30 cellular contexts compared by ENCODE assay signal in the genomic region with DNA sequence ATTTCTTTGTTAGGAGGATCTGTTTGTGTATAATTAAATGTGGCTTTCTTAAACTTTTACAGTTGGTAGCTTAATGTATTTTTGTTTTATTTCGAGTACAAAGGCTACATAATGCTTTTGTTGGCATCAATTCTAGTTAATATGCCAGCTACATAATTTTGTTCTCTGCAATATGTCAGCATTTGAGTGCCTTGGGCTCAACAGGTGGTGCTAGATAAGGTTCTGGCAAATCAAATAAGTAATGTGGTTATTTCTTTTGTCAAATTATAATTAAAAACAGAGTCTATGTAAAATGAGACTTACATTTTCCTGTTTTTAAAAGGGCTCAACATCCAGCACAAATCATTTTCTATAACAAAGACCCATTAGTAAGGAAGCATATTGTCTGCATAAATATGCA.
"Had no signal": no experiment of that assay in that cellular context is flagged by ENCODE, and none has a peak within 500 bp of the region (broad histone marks: within the 10 kb centered on the region; RNA-seq: fewer than 3 reads in every experiment).

No MANE protein-coding gene starts in this region.

- H3K27me3 Mint-ChIP-seq: activated B cell treated with CpG ODN at 0.5 μM for 24 hours; activated CD8-positive, alpha-beta memory T cell treated with anti-CD3 and anti-CD28 coated beads, Interleukin-2, amount 10 ng/mL, durations not matched to agents 7 days and 5 days; activated naive CD4-positive, alpha-beta T cell treated with anti-CD3 and anti-CD28 coated beads, Interleukin-2, amount 10 ng/mL, durations not matched to agents 7 days and 5 days; activated naive CD8-positive, alpha-beta T cell treated with anti-CD3 and anti-CD28 coated beads for 36 hours had no signal

- H3K27ac ChIP-seq: adrenal gland, body of pancreas, Peyer's patch, RWPE1, SJCRH30 had no signal

- DNase-seq: activated B cell treated with CpG ODN at 0.5 μM for 24 hours; activated CD4-positive, alpha-beta T cell treated with anti-CD3 and anti-CD28 coated beads for 1 hour; activated CD4-positive, alpha-beta T cell treated with anti-CD3 and anti-CD28 coated beads, Interleukin-2, amount 10 ng/mL, durations not matched to agents 24 days and 14 days; activated CD4-positive, alpha-beta T cell treated with anti-CD3 and anti-CD28 coated beads, Interleukin-2, amount 50 U/mL, for 48 hours; activated CD8-positive, alpha-beta memory T cell treated with anti-CD3 and anti-CD28 coated beads, Interleukin-2, amount 10 ng/mL, durations not matched to agents 7 days and 5 days; activated gamma-delta T cell treated with Interleukin-2 at 50 U/mL for 16 hours; activated naive CD4-positive, alpha-beta T cell treated with anti-CD3 and anti-CD28 coated beads, Interleukin-2, amount 10 ng/mL, durations not matched to agents 7 days and 5 days; activated naive CD8-positive, alpha-beta T cell treated with anti-CD3 and anti-CD28 coated beads for 36 hours; activated T-cell treated with anti-CD3 and anti-CD28 coated beads, Interleukin-2, amount 50 U/mL, for 48 hours; adrenal gland; anterior cingulate cortex; body of pancreas; central memory CD4-positive, alpha-beta T cell; MG63; MV-4-11; NCI-H1092 treated with DMSO at 0.1 percent for 48 hours; NCI-H146; NCI-H187 treated with DMSO at 0.1 percent for 48 hours; NCI-H2081 treated with DMSO at 0.1 percent for 48 hours; NCI-H2171 treated with DMSO at 0.1 percent for 48 hours; NCI-H226; NCI-H526; NCI-H82; Peyer's patch; Right ventricle myocardium superior; SJCRH30; T-helper 17 cell; T-helper 9 cell had no signal

- ATAC-seq: activated CD8-positive, alpha-beta memory T cell treated with anti-CD3 and anti-CD28 coated beads, Interleukin-2, amount 10 ng/mL, durations not matched to agents 7 days and 5 days; activated T-helper 17 cell treated with anti-CD3 and anti-CD28 coated beads, Interleukin-2, amount 50 U/mL, for 72 hours; body of pancreas; T-helper 17 cell had no signal

- H3K4me3 ChIP-seq: adrenal gland, body of pancreas, MG63, Peyer's patch, SJCRH30 had no signal

- H3K4me3 Mint-ChIP-seq: activated B cell treated with CpG ODN at 0.5 μM for 24 hours; activated CD4-positive, alpha-beta T cell treated with anti-CD3 and anti-CD28 coated beads, Interleukin-2, amount 10 ng/mL, durations not matched to agents 24 days and 14 days; activated CD8-positive, alpha-beta memory T cell treated with anti-CD3 and anti-CD28 coated beads, Interleukin-2, amount 10 ng/mL, durations not matched to agents 7 days and 5 days; activated naive CD4-positive, alpha-beta T cell treated with anti-CD3 and anti-CD28 coated beads, Interleukin-2, amount 10 ng/mL, durations not matched to agents 7 days and 5 days; activated naive CD8-positive, alpha-beta T cell treated with anti-CD3 and anti-CD28 coated beads for 36 hours; activated T-helper 17 cell treated with anti-CD3 and anti-CD28 coated beads, Interleukin-2, amount 50 U/mL, for 72 hours; T-helper 17 cell had no signal

- H3K9me3 Mint-ChIP-seq: activated B cell treated with CpG ODN at 0.5 μM for 24 hours; activated CD4-positive, alpha-beta T cell treated with anti-CD3 and anti-CD28 coated beads, Interleukin-2, amount 10 ng/mL, durations not matched to agents 24 days and 14 days; activated naive CD4-positive, alpha-beta T cell treated with anti-CD3 and anti-CD28 coated beads, Interleukin-2, amount 10 ng/mL, durations not matched to agents 7 days and 5 days; activated naive CD8-positive, alpha-beta T cell treated with anti-CD3 and anti-CD28 coated beads for 36 hours had no signal

- H3K27ac Mint-ChIP-seq: activated B cell treated with CpG ODN at 0.5 μM for 24 hours; activated CD4-positive, alpha-beta T cell treated with anti-CD3 and anti-CD28 coated beads, Interleukin-2, amount 10 ng/mL, durations not matched to agents 24 days and 14 days; activated CD8-positive, alpha-beta memory T cell treated with anti-CD3 and anti-CD28 coated beads, Interleukin-2, amount 10 ng/mL, durations not matched to agents 7 days and 5 days; activated naive CD4-positive, alpha-beta T cell treated with anti-CD3 and anti-CD28 coated beads, Interleukin-2, amount 10 ng/mL, durations not matched to agents 7 days and 5 days; activated naive CD8-positive, alpha-beta T cell treated with anti-CD3 and anti-CD28 coated beads for 36 hours; activated T-helper 17 cell treated with anti-CD3 and anti-CD28 coated beads, Interleukin-2, amount 50 U/mL, for 72 hours; T-helper 17 cell had no signal

- H3K4me1 Mint-ChIP-seq: activated CD4-positive, alpha-beta T cell treated with anti-CD3 and anti-CD28 coated beads, Interleukin-2, amount 10 ng/mL, durations not matched to agents 24 days and 14 days; activated CD8-positive, alpha-beta memory T cell treated with anti-CD3 and anti-CD28 coated beads, Interleukin-2, amount 10 ng/mL, durations not matched to agents 7 days and 5 days; activated naive CD4-positive, alpha-beta T cell treated with anti-CD3 and anti-CD28 coated beads, Interleukin-2, amount 10 ng/mL, durations not matched to agents 7 days and 5 days; activated naive CD8-positive, alpha-beta T cell treated with anti-CD3 and anti-CD28 coated beads for 36 hours; activated T-helper 17 cell treated with anti-CD3 and anti-CD28 coated beads, Interleukin-2, amount 50 U/mL, for 72 hours; T-helper 17 cell had no signal

- H3K36me3 ChIP-seq: adrenal gland, MG63, Peyer's patch, SJCRH30 had no signal

- H3K27me3 ChIP-seq: adrenal gland, body of pancreas, MG63, Peyer's patch, SJCRH30 had no signal

- H3K4me1 ChIP-seq: adrenal gland, body of pancreas, Peyer's patch, SJCRH30 had no signal

- H3K36me3 Mint-ChIP-seq: activated CD8-positive, alpha-beta memory T cell treated with anti-CD3 and anti-CD28 coated beads, Interleukin-2, amount 10 ng/mL, durations not matched to agents 7 days and 5 days; activated naive CD4-positive, alpha-beta T cell treated with anti-CD3 and anti-CD28 coated beads, Interleukin-2, amount 10 ng/mL, durations not matched to agents 7 days and 5 days; activated naive CD8-positive, alpha-beta T cell treated with anti-CD3 and anti-CD28 coated beads for 36 hours had no signal

- H3K9me3 ChIP-seq: adrenal gland, body of pancreas, MG63, Peyer's patch, SJCRH30 had no signal
